ENCODE assay signal across 35 cellular contexts in the genomic region with DNA sequence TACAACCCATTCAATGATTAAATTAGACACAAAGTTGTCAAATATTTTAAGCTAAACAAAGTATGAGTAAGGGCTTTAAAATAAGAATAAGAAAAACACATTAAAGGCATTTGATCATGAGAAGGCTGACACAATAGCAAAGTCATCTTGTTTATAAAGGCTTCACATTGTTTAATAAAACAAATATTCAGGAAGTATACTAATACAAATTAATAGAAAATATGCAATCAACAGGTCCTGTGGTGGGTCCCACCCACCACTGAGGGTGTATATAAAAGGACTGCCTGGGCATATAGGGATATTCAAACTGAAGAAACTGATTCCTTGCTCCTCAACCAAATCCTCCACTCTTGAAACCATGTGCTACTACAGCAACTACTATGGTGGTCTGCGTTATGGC. TPM values are rescaled to one million over a fixed set of nuclear protein-coding genes. Genes with fewer than 3 reads are reported as not detected.
"Had no signal": no experiment of that assay in that cellular context is flagged by ENCODE, and none has a peak within 500 bp of the region (broad histone marks: within the 10 kb centered on the region; RNA-seq: fewer than 3 reads in every experiment).

A gene (plus strand): TSS at position 301 of the 400 bp plus-strand sequence. CDS start 58 bp downstream, at position 359.

- H3K4me1 ChIP-seq: SJCRH30 had no signal

- H3K4me3 ChIP-seq: MG63, SJCRH30 had no signal

- H3K9me2 ChIP-seq: SK-N-SH had no signal

- H3K4me2 ChIP-seq: SK-N-SH had no signal

- ATAC-seq: Panc1, Right ventricle myocardium inferior had no signal

- H3K27ac ChIP-seq: RWPE1, SJCRH30 had no signal

- H3K36me3 ChIP-seq: MG63, SJCRH30 had no signal

- H3K27me3 ChIP-seq: MG63, SJCRH30 had no signal

- H3K9ac ChIP-seq: SK-N-SH had no signal

- DNase-seq: Kasumi-1, KG1, MG63, NCI-H1048, NCI-H1092 treated with DMSO at 0.1 percent for 48 hours, NCI-H1105 treated with DMSO at 0.1 percent for 48 hours, NCI-H1417, NCI-H1436, NCI-H146, NCI-H1694, NCI-H187, NCI-H1930, NCI-H2029 treated with DMSO at 0.1 percent for 48 hours, NCI-H2081 treated with DMSO at 0.1 percent for 48 hours, NCI-H2107, NCI-H2171, NCI-H226, NCI-H446 treated with DMSO at 0.1 percent for 48 hours, NCI-H510A, NCI-H524, NCI-H526, NCI-H69, NCI-H748 treated with DMSO at 0.1 percent for 48 hours, NCI-H82, SHP77, SIG-M5, SJCRH30, SK-N-SH, SW 1271 had no signal

- H3K9me3 ChIP-seq: MG63, SJCRH30, SK-N-SH had no signal

RNA-seq across cellular contexts. Expression of the gene that starts here (rescaled TPM):
- total RNA-seq: M059J, OCI-LY7, Right ventricle myocardium inferior, RPMI7951, SJCRH30 had no signal
